ENCODE assay signal across 23 cellular contexts in genomic region chr17:62573480-62574117, GRCh38. TPM values are rescaled to one million over a fixed set of nuclear protein-coding genes. Genes with fewer than 3 reads are reported as not detected.
DNase-seq lines count a peak whose midpoint lies in the region; ATAC-seq, FAIRE-seq and TF ChIP-seq lines count a peak whose summit lies in the region.
"Had no signal": no experiment of that assay in that cellular context is flagged by ENCODE, and none has a peak within 500 bp of the region (broad histone marks: within the 10 kb centered on the region; RNA-seq: fewer than 3 reads in every experiment).

No MANE protein-coding gene starts in this region.

- FAIRE-seq in H54 (lab: Jason Lieb, UNC), result peak; percentile 64
- FAIRE-seq: D721Med had no signal

- H3K27me3 ChIP-seq in prostate gland (replicated peaks; ENCODE audit: insufficient read depth), result no peaks in the 10 kb centered on the region
- H3K27me3 ChIP-seq in MG63, result no peaks in the 10 kb centered on the region
- H3K27me3 ChIP-seq: BE2C, upper lobe of left lung had no signal

- ATAC-seq in esophagus mucosa (no peak), GM19463 (IDR thresholded peaks at IDR 0.05; ENCODE audit: unreplicated experiment) (no peak)

- intact Hi-C loops in activated CD4-positive, alpha-beta memory T cell treated with anti-CD3 and anti-CD28 coated beads for 36 hours (cut with micrococcal nuclease), result no loop called here
- intact Hi-C loops in prostate gland (cut with DNase I), result no loop called here

- no peak overlapping the region for H3K4me3 ChIP-seq in fibroblast of pulmonary artery (replicated peaks; ENCODE audit: low read depth, low read length)
- H3K4me3 ChIP-seq in prostate gland, result no peak overlapping the region
- H3K4me3 ChIP-seq in MG63, result no peak overlapping the region
- H3K4me3 ChIP-seq: HAP-1, skin epidermis, upper lobe of left lung had no signal

- DNase-seq in H54 (ENCODE audit: insufficient read length, low spot score) (no peak), fibroblast of pulmonary artery (ENCODE audit: low read depth) (peak; percentile 17), prostate gland (ENCODE audit: low spot score) (no peak), NAMALWA (ENCODE audit: low spot score) (no peak), MG63 (no peak)
- DNase-seq in activated CD4-positive, alpha-beta memory T cell treated with anti-CD3 and anti-CD28 coated beads for 36 hours, result no peak
- DNase-seq: activated CD4-positive, alpha-beta T cell treated with anti-CD3 and anti-CD28 coated beads, Interleukin-2, amount 10 ng/mL, durations not matched to agents 24 days and 14 days; activated T-cell treated with anti-CD3 and anti-CD28 coated beads, Interleukin-2, amount 50 U/mL, for 48 hours; BE2C; cerebellar nuclear complex; GF-D8; NCI-H1694 treated with DMSO at 0.1 percent for 48 hours; NCI-H446 treated with DMSO at 0.1 percent for 48 hours; nucleus accumbens; SIG-M5; T-helper 9 cell; upper lobe of left lung had no signal

- peaks cover 28% of the 10 kb centered on the region for H3K4me1 Mint-ChIP-seq in activated CD4-positive, alpha-beta memory T cell treated with anti-CD3 and anti-CD28 coated beads for 36 hours (ENCODE audit: low read depth)

- H3K4me3 Mint-ChIP-seq in activated CD4-positive, alpha-beta memory T cell treated with anti-CD3 and anti-CD28 coated beads for 36 hours, result no peak overlapping the region
- H3K4me3 Mint-ChIP-seq: activated CD4-positive, alpha-beta T cell treated with anti-CD3 and anti-CD28 coated beads, Interleukin-2, amount 10 ng/mL, durations not matched to agents 24 days and 14 days; memory B cell had no signal

- H3K9me3 ChIP-seq in prostate gland, result no peaks in the 10 kb centered on the region
- no peaks in the 10 kb centered on the region for H3K9me3 ChIP-seq in MG63
- H3K9me3 ChIP-seq: BE2C, HAP-1, upper lobe of left lung had no signal

- no peaks in the 10 kb centered on the region for H3K27me3 Mint-ChIP-seq in activated CD4-positive, alpha-beta memory T cell treated with anti-CD3 and anti-CD28 coated beads for 36 hours
- H3K27me3 Mint-ChIP-seq: activated CD4-positive, alpha-beta T cell treated with anti-CD3 and anti-CD28 coated beads, Interleukin-2, amount 10 ng/mL, durations not matched to agents 24 days and 14 days; memory B cell had no signal

- CTCF ChIA-PET in activated CD4-positive, alpha-beta memory T cell treated with anti-CD3 and anti-CD28 coated beads for 36 hours (lab: Charles Lee), result no interaction called here

- H3K4me1 ChIP-seq in prostate gland (replicated peaks), result no peaks in the 10 kb centered on the region
- H3K4me1 ChIP-seq: BE2C, HAP-1, upper lobe of left lung had no signal

- TF ChIP-seq POLR2A in H54 (IDR thresholded peaks at IDR 0.05; ENCODE audit: low read depth, low read length) (no peak), prostate gland (IDR thresholded peaks at IDR 0.05) (no peak)

- no peak for TF ChIP-seq CTCF in fibroblast of pulmonary artery (IDR thresholded peaks at IDR 0.05; ENCODE audit: low read length, missing control alignments)
- TF ChIP-seq CTCF in prostate gland (IDR thresholded peaks at IDR 0.05), result no peak

- POLR2A ChIA-PET in activated CD4-positive, alpha-beta memory T cell treated with anti-CD3 and anti-CD28 coated beads for 36 hours (lab: Charles Lee), result no interaction called here

- peaks cover 32% of the 10 kb centered on the region for H3K36me3 Mint-ChIP-seq in activated CD4-positive, alpha-beta memory T cell treated with anti-CD3 and anti-CD28 coated beads for 36 hours

- H3K9me3 Mint-ChIP-seq in activated CD4-positive, alpha-beta memory T cell treated with anti-CD3 and anti-CD28 coated beads for 36 hours, result no peaks in the 10 kb centered on the region
- H3K9me3 Mint-ChIP-seq: activated CD4-positive, alpha-beta T cell treated with anti-CD3 and anti-CD28 coated beads, Interleukin-2, amount 10 ng/mL, durations not matched to agents 24 days and 14 days; memory B cell had no signal

- H3K27ac Mint-ChIP-seq in activated CD4-positive, alpha-beta memory T cell treated with anti-CD3 and anti-CD28 coated beads for 36 hours, result peak overlapping the region; percentile 76
- H3K27ac Mint-ChIP-seq: memory B cell had no signal

- no peaks in the 10 kb centered on the region for H3K36me3 ChIP-seq in prostate gland
- H3K36me3 ChIP-seq in MG63, result peaks cover 58% of the 10 kb centered on the region

- peak overlapping the region; percentile 10 to 23 for H3K27ac ChIP-seq in prostate gland
- H3K27ac ChIP-seq: upper lobe of left lung had no signal

RNA-seq across cellular contexts. Expression of gene MRC2, which starts 53.9 kb away (rescaled TPM):
- 10 to 100 TPM; 11.2 to 12.5 TPM for total RNA-seq in activated CD4-positive, alpha-beta memory T cell treated with anti-CD3 and anti-CD28 coated beads for 36 hours
- 10 to 100 TPM; 34.2 to 73.7 TPM for total RNA-seq in prostate gland
- total RNA-seq in MG63 (2014; rRNA removed; shearing (Covaris generic); ENCODE audit: low replicate concordance), result 61.4 and 65.1 TPM in 2 replicates
- 34.0 TPM for total RNA-seq in esophagus mucosa
